Comparison of ENCODE assay signal across 1 cellular context in genomic region chr6:158018851-158019361, GRCh38.
A peak's percentile ranks its signal among the peaks of the same experiment; 100 is the strongest.
TF ChIP-seq lines count a peak whose summit lies in the region.

No MANE protein-coding gene starts in this region.

TF ChIP-seq in HepG2, 621 proteins besides CTCF, POLR2A, EP300 and RAD21 (continued from another document):
- TF ChIP-seq GMEB1 (CRISPR knock-in tag; IDR thresholded peaks at IDR 0.05; ENCODE audit: borderline replicate concordance) (no peak), ZNF496 (CRISPR knock-in tag; IDR thresholded peaks at IDR 0.05; ENCODE audit: insufficient replicate concordance) (no peak), TEAD3 (CRISPR knock-in tag; optimal IDR thresholded peaks at IDR 0.05; ENCODE audit: borderline replicate concordance) (no peak), RCOR2 (CRISPR knock-in tag; IDR thresholded peaks at IDR 0.05) (no peak), DZIP1 (CRISPR knock-in tag; IDR thresholded peaks at IDR 0.05) (no peak), FOXP4 (CRISPR knock-in tag; IDR thresholded peaks at IDR 0.05) (no peak), ZNF775 (CRISPR knock-in tag; IDR thresholded peaks at IDR 0.05; ENCODE audit: borderline replicate concordance) (no peak), ZKSCAN5 (CRISPR knock-in tag; IDR thresholded peaks at IDR 0.05) (no peak), SSRP1 (CRISPR knock-in tag; IDR thresholded peaks at IDR 0.05) (no peak), RBM22 (optimal IDR thresholded peaks at IDR 0.05; ENCODE audit: low read length) (peak; percentile 42), ARID2 (CRISPR knock-in tag; IDR thresholded peaks at IDR 0.05; ENCODE audit: borderline replicate concordance) (no peak), ZNF768 (CRISPR knock-in tag; IDR thresholded peaks at IDR 0.05) (no peak), NRL (CRISPR knock-in tag; IDR thresholded peaks at IDR 0.05; ENCODE audit: borderline replicate concordance) (0 out of 2 replicates have a peak, but pooled peaks have one; percentile 42), NR2F1 (CRISPR knock-in tag; IDR thresholded peaks at IDR 0.05) (no peak), ZNF558 (CRISPR knock-in tag; IDR thresholded peaks at IDR 0.05; ENCODE audit: borderline replicate concordance) (no peak), ZBTB2 (CRISPR knock-in tag; IDR thresholded peaks at IDR 0.05; ENCODE audit: low read depth) (no peak), ZNF275 (CRISPR knock-in tag; IDR thresholded peaks at IDR 0.05; ENCODE audit: borderline replicate concordance) (no peak), HOXD1 (CRISPR knock-in tag; IDR thresholded peaks at IDR 0.05) (no peak), ZBTB38 (CRISPR knock-in tag; IDR thresholded peaks at IDR 0.05) (peak; percentile 45; the same call in 1 of the 2 replicates), GLI4 (CRISPR knock-in tag; IDR thresholded peaks at IDR 0.05; ENCODE audit: borderline replicate concordance) (no peak), MAFK (conservative IDR thresholded peaks at IDR 0.05 in 1 of 2, IDR thresholded peaks at IDR 0.05 in 1 of 2; ENCODE audit: low read length in 2 of 2) (no peak), MED13 (CRISPR knock-in tag; IDR thresholded peaks at IDR 0.05) (no peak), MZF1 (CRISPR knock-in tag; IDR thresholded peaks at IDR 0.05; ENCODE audit: borderline replicate concordance) (no peak), MEIS1 (CRISPR knock-in tag; IDR thresholded peaks at IDR 0.05; ENCODE audit: borderline replicate concordance) (no peak), EED (CRISPR knock-in tag; IDR thresholded peaks at IDR 0.05) (no peak)
